ENCODE assay signal across 8 cellular contexts in genomic region chr1:66374561-66375111, GRCh38.
DNase-seq lines count a peak whose midpoint lies in the region; ATAC-seq and TF ChIP-seq lines count a peak whose summit lies in the region.

No MANE protein-coding gene starts in this region.

- ATAC-seq in GM18867 (IDR thresholded peaks at IDR 0.05; ENCODE audit: unreplicated experiment): peak; percentile 41
- peak; percentile 46 for ATAC-seq in HG03045 (IDR thresholded peaks at IDR 0.05; ENCODE audit: unreplicated experiment)
- ATAC-seq in T-cell (replicated peaks in 1 of 4): peak; percentile 75 to 82 (median 76)
- ATAC-seq in stimulated activated naive B cell treated with anti-CD40 and anti-IgM and Interleukin-4, amounts not matched to agents 10 μg/mL and 1 μg/mL and 100 μg/mL, for 72 hours (replicated peaks): peak; percentile 68 to 80

- peaks cover 51 to 81% (median 65%) of the 10 kb centered on the region in 3 donors for H3K4me1 Mint-ChIP-seq in T-cell
- H3K4me1 Mint-ChIP-seq in stimulated activated naive B cell treated with anti-CD40 and anti-IgM and Interleukin-4, amounts not matched to agents 10 μg/mL and 1 μg/mL and 100 μg/mL, for 72 hours: peaks cover 62 to 86% of the 10 kb centered on the region in 2 donors

- no peak overlapping the region for H3K4me3 ChIP-seq in hepatocyte
- no peak overlapping the region for H3K4me3 ChIP-seq in mesendoderm (ENCODE audit: low read length)

- no peaks in the 10 kb centered on the region for H3K79me1 ChIP-seq in mesendoderm (ENCODE audit: low read length)

- H3K4me1 ChIP-seq in hepatocyte (ENCODE audit: insufficient read depth) (no peaks in the 10 kb centered on the region), mesendoderm (ENCODE audit: control insufficient read depth, low read depth, low read length) (no peaks in the 10 kb centered on the region)

- TF ChIP-seq CTCF in hepatocyte (IDR thresholded peaks at IDR 0.05; ENCODE audit: poor library complexity): no peak

- POLR2A ChIA-PET in T-cell (lab: Charles Lee): interaction anchor here (0.6 to 1.3 kb wide), 7 partner anchors 10 to 62 kb away, joined by 3 to 6 read pairs (median 3); no protein-coding TSS in a partner anchor

- CTCF ChIA-PET in T-cell (lab: Charles Lee): interaction anchor here in 1 of 2 donors (0.8 to 1.1 kb wide), 5 partner anchors 22 to 92 kb away, joined by 3 to 5 read pairs (median 4); no protein-coding TSS in a partner anchor

- H4K20me1 ChIP-seq in hepatocyte (ENCODE audit: insufficient read depth, poor library complexity, severe bottlenecking): no peaks in the 10 kb centered on the region

- H3K36me3 ChIP-seq in hepatocyte (replicated peaks; ENCODE audit: insufficient read depth, low read depth): no peaks in the 10 kb centered on the region
- no peaks in the 10 kb centered on the region for H3K36me3 ChIP-seq in mesendoderm (ENCODE audit: control insufficient read depth, insufficient read depth, low read length)

- no peak overlapping the region for H4K5ac ChIP-seq in mesendoderm (ENCODE audit: low read length)

- no peaks in the 10 kb centered on the region for H3K27me3 Mint-ChIP-seq in T-cell
- H3K27me3 Mint-ChIP-seq in stimulated activated naive B cell treated with anti-CD40 and anti-IgM and Interleukin-4, amounts not matched to agents 10 μg/mL and 1 μg/mL and 100 μg/mL, for 72 hours: no peaks in the 10 kb centered on the region

- H3K9ac ChIP-seq in mesendoderm (ENCODE audit: low read length): no peak overlapping the region

- H3K27me3 ChIP-seq in hepatocyte (no peaks in the 10 kb centered on the region), mesendoderm (ENCODE audit: insufficient read depth, low read length, poor library complexity) (no peaks in the 10 kb centered on the region)

- no peak overlapping the region for H2BK120ac ChIP-seq in mesendoderm (ENCODE audit: low read depth, low read length)

- H3K36me3 Mint-ChIP-seq in T-cell: peaks cover 31% of the 10 kb centered on the region
- H3K36me3 Mint-ChIP-seq in stimulated activated naive B cell treated with anti-CD40 and anti-IgM and Interleukin-4, amounts not matched to agents 10 μg/mL and 1 μg/mL and 100 μg/mL, for 72 hours: peaks cover 22 to 27% of the 10 kb centered on the region in 2 donors

- no peaks in the 10 kb centered on the region for H3K9me3 Mint-ChIP-seq in T-cell
- no peaks in the 10 kb centered on the region for H3K9me3 Mint-ChIP-seq in stimulated activated naive B cell treated with anti-CD40 and anti-IgM and Interleukin-4, amounts not matched to agents 10 μg/mL and 1 μg/mL and 100 μg/mL, for 72 hours

- peak overlapping the region; percentile 88 to 89 for H3K27ac Mint-ChIP-seq in T-cell
- H3K27ac Mint-ChIP-seq in stimulated activated naive B cell treated with anti-CD40 and anti-IgM and Interleukin-4, amounts not matched to agents 10 μg/mL and 1 μg/mL and 100 μg/mL, for 72 hours: peak overlapping the region; percentile 89

- H3K18ac ChIP-seq in mesendoderm (ENCODE audit: low read length): no peak overlapping the region

- no peak overlapping the region for H2BK5ac ChIP-seq in mesendoderm (ENCODE audit: low read length)

- peak; percentile 83 for DNase-seq in A172 (ENCODE audit: low spot score)
- peak in 1 of 34 experiments; percentile 20 for DNase-seq in T-cell
- DNase-seq in fibroblast of peridontal ligament (ENCODE audit: extremely low read depth): peak; percentile 95
- peak; percentile 69 for DNase-seq in stimulated activated naive B cell treated with anti-CD40 and anti-IgM and Interleukin-4, amounts not matched to agents 10 μg/mL and 1 μg/mL and 100 μg/mL, for 72 hours
- no peak for DNase-seq in hepatocyte (ENCODE audit: low spot score)
- no peak for DNase-seq in mesendoderm

- H2AK5ac ChIP-seq in mesendoderm (ENCODE audit: low read length): no peak overlapping the region

- no peaks in the 10 kb centered on the region for H3K9me2 ChIP-seq in hepatocyte (replicated peaks; ENCODE audit: insufficient read depth)

- H4K8ac ChIP-seq in mesendoderm (ENCODE audit: low read depth, low read length): no peak overlapping the region

- no peaks in the 10 kb centered on the region for H3K9me3 ChIP-seq in hepatocyte (ENCODE audit: low read depth)

- H2BK15ac ChIP-seq in mesendoderm (replicated peaks; ENCODE audit: low read depth): no peak overlapping the region

- no peak overlapping the region for H3K4ac ChIP-seq in mesendoderm (ENCODE audit: low read depth, low read length)

- H3K56ac ChIP-seq in mesendoderm (ENCODE audit: low read length): no peak overlapping the region

- WGBS in hepatocyte (ENCODE audit: low lambda C conversion rate, missing lambda C conversion rate): 74% methylated on average over 2 of the region's 2 CpGs
- WGBS in mesendoderm (ENCODE audit: extremely low coverage, insufficient coverage, low lambda C conversion rate): no CpG with 5 or more reads among the region's 2 CpGs

- no peak overlapping the region for H2AFZ ChIP-seq in hepatocyte

- no peak overlapping the region for H3K23ac ChIP-seq in mesendoderm (ENCODE audit: low read length)

- H3K27ac ChIP-seq in hepatocyte: no peak overlapping the region
- no peak overlapping the region for H3K27ac ChIP-seq in mesendoderm (ENCODE audit: low read depth, low read length)

- H3K4me2 ChIP-seq in hepatocyte (no peak overlapping the region), mesendoderm (ENCODE audit: low read length) (no peak overlapping the region)

- H3K79me2 ChIP-seq in hepatocyte: no peaks in the 10 kb centered on the region
- H3K79me2 ChIP-seq in mesendoderm (ENCODE audit: control insufficient read depth, insufficient read depth, low read length): no peaks in the 10 kb centered on the region

- peak overlapping the region; percentile 35 to 50 (median 40) for H3K4me3 Mint-ChIP-seq in T-cell
- peak overlapping the region; percentile 47 to 55 for H3K4me3 Mint-ChIP-seq in stimulated activated naive B cell treated with anti-CD40 and anti-IgM and Interleukin-4, amounts not matched to agents 10 μg/mL and 1 μg/mL and 100 μg/mL, for 72 hours

Comparison
In these comparisons a context has a peak if more than half of its experiments do, and no peak if none do; other contexts are left out.
1. DNase-seq: peak in A172 (single experiment), fibroblast of peridontal ligament (single experiment) and stimulated activated naive B cell treated with anti-CD40 and anti-IgM and Interleukin-4, amounts not matched to agents 10 μg/mL and 1 μg/mL and 100 μg/mL, for 72 hours (single experiment); none in hepatocyte (single experiment) and mesendoderm (single experiment).
2. Peak in every context shown above with its lines, with median percentiles within 50 percentile points of each other: ATAC-seq.